ENCODE assay signal across 24 cellular contexts in the genomic region with DNA sequence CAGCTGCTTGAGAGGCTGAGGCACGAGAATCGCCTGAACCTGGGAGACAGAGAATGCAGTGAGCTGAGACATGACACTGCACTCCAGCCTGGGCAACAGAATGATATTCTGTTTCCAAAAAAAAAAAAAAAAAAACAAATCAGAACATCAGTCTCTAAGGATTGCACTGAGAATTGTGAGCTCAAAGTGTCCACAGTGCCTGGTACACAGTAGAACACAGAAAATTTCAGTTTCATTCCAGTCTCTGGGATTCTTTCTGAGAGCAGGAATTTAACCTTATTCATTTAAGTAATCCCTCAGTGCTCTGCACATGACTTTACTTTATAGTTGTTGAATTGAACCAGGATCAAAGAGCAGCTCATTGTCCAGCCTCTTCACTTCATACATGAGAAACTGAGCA.
"Had no signal": no experiment of that assay in that cellular context is flagged by ENCODE, and none has a peak within 500 bp of the region (broad histone marks: within the 10 kb centered on the region; RNA-seq: fewer than 3 reads in every experiment).

No MANE protein-coding gene starts in this region.

- H3K4me3 Mint-ChIP-seq: activated CD4-positive, alpha-beta T cell treated with anti-CD3 and anti-CD28 coated beads for 36 hours; activated T-cell treated with anti-CD3 and anti-CD28 coated beads, Interleukin-2, amount 50 U/mL, for 72 hours; naive thymus-derived CD8-positive, alpha-beta T cell; neural crest cell; T-helper 2 cell treated with Interferon-gamma antibody and Interleukin-4, amounts not matched to agents 5 μg/mL and 100 μg/mL, for 36 hours had no signal

- H3K9me3 ChIP-seq: ascending aorta, esophagus muscularis mucosa, testis had no signal

- H3K4me1 Mint-ChIP-seq: neural crest cell had no signal

- H3K9me3 Mint-ChIP-seq: activated naive CD4-positive, alpha-beta T cell treated with anti-CD3 and anti-CD28 coated beads, Interleukin-2, amount 50 U/mL, for 72 hours; activated T-cell treated with anti-CD3 and anti-CD28 coated beads, Interleukin-2, amount 50 U/mL, for 72 hours; naive thymus-derived CD8-positive, alpha-beta T cell; neural crest cell; T-helper 2 cell treated with Interferon-gamma antibody and Interleukin-4, amounts not matched to agents 5 μg/mL and 100 μg/mL, for 36 hours had no signal

- H3K36me3 ChIP-seq: ascending aorta, esophagus muscularis mucosa had no signal

- H3K27me3 ChIP-seq: ascending aorta, esophagus muscularis mucosa, testis had no signal

- H3K9ac ChIP-seq: parathyroid adenoma had no signal

- H2AFZ ChIP-seq: parathyroid adenoma had no signal

- H3K27ac ChIP-seq: ascending aorta, esophagus muscularis mucosa, parathyroid adenoma had no signal

- H3K79me2 ChIP-seq: parathyroid adenoma had no signal

- H3K27me3 Mint-ChIP-seq: activated CD4-positive, alpha-beta T cell treated with anti-CD3 and anti-CD28 coated beads for 36 hours; naive thymus-derived CD8-positive, alpha-beta T cell had no signal

- H3K36me3 Mint-ChIP-seq: activated naive CD4-positive, alpha-beta T cell treated with anti-CD3 and anti-CD28 coated beads, Interleukin-2, amount 50 U/mL, for 72 hours; brain; naive thymus-derived CD8-positive, alpha-beta T cell had no signal

- H3K4me3 ChIP-seq: ascending aorta, esophagus muscularis mucosa, testis had no signal

- H3K27ac Mint-ChIP-seq: activated CD4-positive, alpha-beta T cell treated with anti-CD3 and anti-CD28 coated beads for 36 hours; activated naive CD4-positive, alpha-beta T cell treated with anti-CD3 and anti-CD28 coated beads, Interleukin-2, amount 50 U/mL, for 72 hours; activated T-cell treated with anti-CD3 and anti-CD28 coated beads, Interleukin-2, amount 50 U/mL, for 72 hours; brain; naive thymus-derived CD8-positive, alpha-beta T cell; T-helper 2 cell treated with Interferon-gamma antibody and Interleukin-4, amounts not matched to agents 5 μg/mL and 100 μg/mL, for 36 hours had no signal

- ATAC-seq: activated CD4-positive, alpha-beta T cell treated with anti-CD3 and anti-CD28 coated beads for 36 hours; activated naive CD4-positive, alpha-beta T cell treated with anti-CD3 and anti-CD28 coated beads, Interleukin-2, amount 50 U/mL, for 72 hours; activated T-cell treated with anti-CD3 and anti-CD28 coated beads, Interleukin-2, amount 50 U/mL, for 72 hours; left cardiac atrium; naive thymus-derived CD8-positive, alpha-beta T cell; right cardiac atrium had no signal

- DNase-seq: activated CD4-positive, alpha-beta T cell treated with anti-CD3 and anti-CD28 coated beads for 36 hours; activated CD4-positive, alpha-beta T cell treated with anti-CD3 and anti-CD28 coated beads, Interleukin-2, amount 50 U/mL, for 4 hours; activated CD4-positive, CD25-positive, alpha-beta regulatory T cell; activated naive CD4-positive, alpha-beta T cell; activated T-cell treated with anti-CD3 and anti-CD28 coated beads for 4 hours; activated T-cell treated with anti-CD3 and anti-CD28 coated beads, Interleukin-2, amount 50 U/mL, for 72 hours; cortex of kidney; glutamatergic neuron; left cardiac atrium; naive thymus-derived CD8-positive, alpha-beta T cell; nucleus accumbens; stimulated activated CD4-positive, alpha-beta T cell treated with anti-CD3 and anti-CD28 coated beads, Interleukin-2, amount 100 ng/mL, for 48 hours; stimulated activated naive CD4-positive, alpha-beta T cell treated with Interleukin-2 at 50 U/mL for 16 hours; T-helper 1 cell; testis; trophoblast cell had no signal
